In the genomic region with DNA sequence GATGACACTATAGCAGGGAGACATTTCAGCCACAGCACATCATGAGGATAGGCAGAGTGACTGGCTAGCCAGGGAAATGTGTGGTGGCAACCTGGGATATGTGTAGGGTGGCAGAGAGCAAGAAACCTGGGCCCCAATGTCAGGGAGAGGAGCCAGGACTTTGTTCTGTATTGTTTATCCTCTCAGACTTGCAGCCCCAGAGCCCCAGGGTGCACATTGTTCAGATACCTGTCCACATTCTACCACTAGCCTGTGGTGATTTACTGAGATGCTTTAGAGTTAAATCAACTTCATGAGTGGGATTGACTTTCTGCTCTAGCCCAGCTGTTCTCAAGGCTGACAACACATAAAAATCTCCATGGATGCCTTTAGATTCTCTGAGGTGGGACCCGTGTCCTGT, we compare ENCODE assay signal across 16 cellular contexts.
A peak's percentile ranks its signal among the peaks of the same experiment; 100 is the strongest.
DNase-seq lines count a peak whose midpoint lies in the region; TF ChIP-seq lines count a peak whose summit lies in the region.
"Had no signal": no experiment of that assay in that cellular context is flagged by ENCODE, and none has a peak within 500 bp of the region (broad histone marks: within the 10 kb centered on the region; RNA-seq: fewer than 3 reads in every experiment).

No MANE protein-coding gene starts in this region.

- H3K23ac ChIP-seq in neuronal stem cell (ENCODE audit: low read depth, low read length, poor library complexity), result no peak overlapping the region

- peak; percentile 40 for DNase-seq in ELF-1 (ENCODE audit: low read depth, low spot score)
- DNase-seq in colonic mucosa, result peak; percentile 15
- no peak for DNase-seq in neuronal stem cell (ENCODE audit: low spot score)
- DNase-seq in occipital lobe (lab: John Stamatoyannopoulos, UW), result no peak
- no peak for DNase-seq in NCI-H2196 treated with DMSO at 0.1 percent for 48 hours (lab: John Stamatoyannopoulos, UW; ENCODE audit: unreplicated experiment)
- no peak for DNase-seq in hepatic stellate cell (ENCODE audit: low spot score)
- DNase-seq in activated effector memory CD4-positive, alpha-beta T cell treated with Interleukin-2 at 50 U/mL for 16 hours, result no peak
- DNase-seq: ACHN; BE2C; C1 segment of cervical spinal cord; Calu3; CD4-positive, alpha-beta T cell; DMS79 treated with DMSO at 0.1 percent for 48 hours; H9 had no signal

- H3K9ac ChIP-seq in colonic mucosa (ENCODE audit: low read depth in 2 of 2, low read length in 2 of 2), result no peak overlapping the region
- H3K9ac ChIP-seq in neuronal stem cell (ENCODE audit: low read depth, low read length, poor library complexity), result peak overlapping the region; percentile 61

- H2BK5ac ChIP-seq in neuronal stem cell (ENCODE audit: low read length), result no peak overlapping the region

- no peak overlapping the region for H3K14ac ChIP-seq in neuronal stem cell (ENCODE audit: low read length)

- H3K18ac ChIP-seq in neuronal stem cell (ENCODE audit: low read length), result no peak overlapping the region

- no peaks in the 10 kb centered on the region for H3K9me3 ChIP-seq in colonic mucosa
- no peaks in the 10 kb centered on the region for H3K9me3 ChIP-seq in neuronal stem cell (replicated peaks in 1 of 2; ENCODE audit: control insufficient read depth in 2 of 2, insufficient read depth in 1 of 2, low read depth in 1 of 2, low read length in 2 of 2)
- H3K9me3 ChIP-seq: BE2C had no signal

- no peak overlapping the region for H4K91ac ChIP-seq in neuronal stem cell (ENCODE audit: low read depth, low read length, poor library complexity)

- no peak overlapping the region for H3K4me2 ChIP-seq in neuronal stem cell (ENCODE audit: insufficient read depth, low read length, poor library complexity, severe bottlenecking)

- H3K27ac ChIP-seq in colonic mucosa, result no peak overlapping the region
- H3K27ac ChIP-seq in neuronal stem cell (replicated peaks; ENCODE audit: low read length), result no peak overlapping the region

- H3K4me1 ChIP-seq in colonic mucosa (peaks cover 9% of the 10 kb centered on the region), neuronal stem cell (ENCODE audit: control insufficient read depth in 2 of 2, insufficient read depth in 1 of 2, low read depth in 1 of 2, low read length in 2 of 2) (peaks cover 0 to 5% of the 10 kb centered on the region in 2 donors)
- H3K4me1 ChIP-seq: BE2C had no signal

- no peaks in the 10 kb centered on the region for H3K79me1 ChIP-seq in neuronal stem cell (ENCODE audit: low read depth, low read length)

- no CpG with 5 or more reads among the region's 1 CpG for WGBS in neuronal stem cell (ENCODE audit: extremely low coverage in 2 of 2, insufficient read length in 2 of 2, insufficient replicate concordance in 1 of 2), 2 donors

- intact Hi-C loops in colonic mucosa (cut with DNase I), result loop anchor here (10.0 kb wide), 1 partner anchor 152 kb away; no protein-coding TSS in a partner anchor

- H3K4ac ChIP-seq in neuronal stem cell (ENCODE audit: low read length), result no peak overlapping the region

- no peaks in the 10 kb centered on the region for H3K27me3 ChIP-seq in colonic mucosa
- peaks cover 0 to 17% (median 0%) of the 10 kb centered on the region in 3 experiments for H3K27me3 ChIP-seq in neuronal stem cell (ENCODE audit: control insufficient read depth in 3 of 3, insufficient read depth in 3 of 3, low read depth in 1 of 3, low read length in 3 of 3)
- H3K27me3 ChIP-seq: BE2C had no signal

- no peak overlapping the region for H4K8ac ChIP-seq in neuronal stem cell (ENCODE audit: low read depth, low read length)

- no peak overlapping the region for H2BK15ac ChIP-seq in neuronal stem cell (ENCODE audit: low read length)

- H3K36me3 ChIP-seq in colonic mucosa, result no peaks in the 10 kb centered on the region
- no peaks in the 10 kb centered on the region for H3K36me3 ChIP-seq in neuronal stem cell (replicated peaks in 1 of 2; ENCODE audit: control insufficient read depth in 2 of 2, insufficient read depth in 2 of 2, low read length in 2 of 2)
- H3K36me3 ChIP-seq: BE2C had no signal

- no peak for TF ChIP-seq CTCF in colonic mucosa (IDR thresholded peaks at IDR 0.05)

- no peak overlapping the region for H2AFZ ChIP-seq in neuronal stem cell (ENCODE audit: low read length)

- H2BK120ac ChIP-seq in neuronal stem cell (ENCODE audit: low read depth, low read length), result no peak overlapping the region

- H3K4me3 ChIP-seq in colonic mucosa, result no peak overlapping the region
- no peak overlapping the region for H3K4me3 ChIP-seq in neuronal stem cell (ENCODE audit: low read length in 2 of 2)
- H3K4me3 ChIP-seq: GM12878, K562 had no signal

- H2AK5ac ChIP-seq in neuronal stem cell (ENCODE audit: low read depth, low read length), result no peak overlapping the region

- no peak overlapping the region for H2BK12ac ChIP-seq in neuronal stem cell (ENCODE audit: low read length)

Comparison
In these comparisons a context has a peak if more than half of its experiments do, and no peak if none do; other contexts are left out.
1. DNase-seq: peak in ELF-1 (single experiment) and colonic mucosa (single experiment); none in neuronal stem cell (single experiment), occipital lobe (single experiment), NCI-H2196 treated with DMSO at 0.1 percent for 48 hours (single experiment), hepatic stellate cell (single experiment) and activated effector memory CD4-positive, alpha-beta T cell treated with Interleukin-2 at 50 U/mL for 16 hours (single experiment).